Comparison of ENCODE assay signal across 17 cellular contexts in the genomic region with DNA sequence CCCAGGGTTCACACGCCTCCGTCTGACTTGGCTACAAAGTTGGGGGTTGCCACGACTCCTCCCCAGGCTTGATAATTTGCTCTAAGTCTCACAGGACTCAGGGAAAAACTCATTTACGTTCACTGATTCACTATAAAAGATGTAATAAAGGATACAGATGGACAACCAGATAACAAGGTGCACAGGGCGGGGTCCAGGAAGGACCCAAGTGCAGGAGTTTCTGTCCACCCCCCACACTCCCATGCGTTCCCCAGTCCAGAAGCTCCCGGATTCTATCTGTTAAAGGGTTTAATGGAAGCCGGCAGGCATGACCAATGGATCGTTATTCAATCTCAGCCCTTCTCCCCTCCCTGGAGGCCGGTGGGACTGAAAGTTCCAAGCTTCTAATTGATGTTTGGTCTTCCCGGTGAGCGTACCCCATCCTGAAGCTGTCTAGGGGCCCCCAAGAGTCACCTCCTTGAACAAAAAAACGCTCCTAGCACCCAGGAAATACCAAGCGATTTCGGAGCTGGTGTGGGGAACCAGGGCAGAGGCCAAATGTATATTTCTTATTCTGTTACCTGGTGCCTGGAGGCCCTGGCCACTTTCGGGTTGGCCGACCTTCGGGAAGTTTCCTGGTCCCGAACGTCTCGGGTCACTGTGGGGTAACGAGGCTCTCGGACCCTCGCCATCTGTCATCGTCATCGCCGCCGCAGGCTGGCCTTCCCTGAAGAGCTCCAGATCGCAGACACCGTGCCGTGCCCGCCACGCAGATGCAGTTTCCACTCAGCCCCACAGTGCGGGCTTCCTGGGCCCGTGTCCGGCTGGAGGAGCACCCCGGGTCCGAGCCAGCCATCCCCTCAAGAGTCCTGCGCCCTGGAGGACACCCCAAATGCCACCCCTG. TPM values are rescaled to one million over a fixed set of nuclear protein-coding genes. Genes with fewer than 3 reads are reported as not detected.
DNase-seq lines count a peak whose midpoint lies in the region; ATAC-seq, FAIRE-seq and TF ChIP-seq lines count a peak whose summit lies in the region.
"Had no signal": no experiment of that assay in that cellular context is flagged by ENCODE, and none has a peak within 500 bp of the region (broad histone marks: within the 10 kb centered on the region; RNA-seq: fewer than 3 reads in every experiment).

No MANE protein-coding gene starts in this region.

- no peak overlapping the region for H3K4me3 ChIP-seq in kidney (ENCODE audit: low read length in 2 of 2)
- H3K4me3 ChIP-seq: tibial artery had no signal

- intact Hi-C loops in kidney (cut with DNase I): no loop called here

- H3K36me3 Mint-ChIP-seq in activated CD8-positive, alpha-beta memory T cell treated with anti-CD3 and anti-CD28 coated beads, Interleukin-2, amount 10 ng/mL, durations not matched to agents 7 days and 5 days: no peaks in the 10 kb centered on the region
- H3K36me3 Mint-ChIP-seq: activated naive CD4-positive, alpha-beta T cell treated with anti-CD3 and anti-CD28 coated beads, Interleukin-2, amount 50 U/mL, for 72 hours; CD4-positive, alpha-beta memory T cell had no signal

- H3K27ac Mint-ChIP-seq in activated CD8-positive, alpha-beta memory T cell treated with anti-CD3 and anti-CD28 coated beads, Interleukin-2, amount 10 ng/mL, durations not matched to agents 7 days and 5 days: no peak overlapping the region
- H3K27ac Mint-ChIP-seq: activated CD4-positive, alpha-beta memory T cell treated with anti-CD3 and anti-CD28 coated beads, Interleukin-2, amount 10 ng/mL, durations not matched to agents 7 days and 5 days; activated naive CD4-positive, alpha-beta T cell treated with anti-CD3 and anti-CD28 coated beads, Interleukin-2, amount 50 U/mL, for 72 hours; effector memory CD8-positive, alpha-beta T cell had no signal

- no peak for FAIRE-seq in kidney (lab: Jason Lieb, UNC)
- FAIRE-seq: A204.1 had no signal

- no peak for TF ChIP-seq CTCF in kidney (IDR thresholded peaks at IDR 0.05; ENCODE audit: borderline replicate concordance, extremely low read depth, insufficient read depth)

- peaks cover 15% of the 10 kb centered on the region for H3K27me3 Mint-ChIP-seq in activated CD8-positive, alpha-beta memory T cell treated with anti-CD3 and anti-CD28 coated beads, Interleukin-2, amount 10 ng/mL, durations not matched to agents 7 days and 5 days
- H3K27me3 Mint-ChIP-seq: CD4-positive, alpha-beta memory T cell; effector memory CD8-positive, alpha-beta T cell had no signal

- CTCF ChIA-PET in activated CD8-positive, alpha-beta memory T cell treated with anti-CD3 and anti-CD28 coated beads, Interleukin-2, amount 10 ng/mL, durations not matched to agents 7 days and 5 days (lab: Charles Lee): interaction anchor here (0.9 kb wide), 1 partner anchor 11 kb away, joined by 3 read pairs; no protein-coding TSS in a partner anchor

- H3K4me1 ChIP-seq in kidney (ENCODE audit: control insufficient read depth in 1 of 2, insufficient read depth in 1 of 2, low read depth in 1 of 2, low read length in 2 of 2): no peaks in the 10 kb centered on the region
- H3K4me1 ChIP-seq: tibial artery had no signal

- no peak for ATAC-seq in activated CD8-positive, alpha-beta memory T cell treated with anti-CD3 and anti-CD28 coated beads, Interleukin-2, amount 10 ng/mL, durations not matched to agents 7 days and 5 days
- ATAC-seq in stimulated activated naive CD8-positive, alpha-beta T cell treated with anti-CD3 and anti-CD28 coated beads, Interleukin-15, Interleukin-2, amounts not matched to agents 100 U/mL and 50 U/mL, for 24 hours: peak; percentile 10
- ATAC-seq in HG02852 (IDR thresholded peaks at IDR 0.05; ENCODE audit: unreplicated experiment): no peak
- ATAC-seq: activated naive CD4-positive, alpha-beta T cell treated with anti-CD3 and anti-CD28 coated beads, Interleukin-2, amount 50 U/mL, for 72 hours; effector memory CD8-positive, alpha-beta T cell had no signal

- peaks cover 19% of the 10 kb centered on the region for H3K4me1 Mint-ChIP-seq in activated CD8-positive, alpha-beta memory T cell treated with anti-CD3 and anti-CD28 coated beads, Interleukin-2, amount 10 ng/mL, durations not matched to agents 7 days and 5 days

- H3K4me3 Mint-ChIP-seq in activated CD8-positive, alpha-beta memory T cell treated with anti-CD3 and anti-CD28 coated beads, Interleukin-2, amount 10 ng/mL, durations not matched to agents 7 days and 5 days: no peak overlapping the region
- H3K4me3 Mint-ChIP-seq: activated CD4-positive, alpha-beta memory T cell treated with anti-CD3 and anti-CD28 coated beads, Interleukin-2, amount 10 ng/mL, durations not matched to agents 7 days and 5 days; CD4-positive, alpha-beta memory T cell; effector memory CD8-positive, alpha-beta T cell had no signal

- H3K9me3 ChIP-seq in kidney (ENCODE audit: control insufficient read depth in 1 of 2, low read length in 2 of 2): no peaks in the 10 kb centered on the region
- H3K9me3 ChIP-seq: SK-N-SH, tibial artery had no signal

- peak; percentile 40 for DNase-seq in activated CD8-positive, alpha-beta memory T cell treated with anti-CD3 and anti-CD28 coated beads, Interleukin-2, amount 10 ng/mL, durations not matched to agents 7 days and 5 days
- no peak for DNase-seq in activated CD8-positive, alpha-beta memory T cell treated with anti-CD3 and anti-CD28 coated beads for 24 hours
- peak; percentile 41 for DNase-seq in activated CD8-positive, alpha-beta memory T cell treated with anti-CD3 and anti-CD28 coated beads, Interleukin-2, amount 50 U/mL, for 48 hours
- DNase-seq in kidney (peak; percentile 77), NCI-H2107 treated with DMSO at 0.1 percent for 48 hours (lab: John Stamatoyannopoulos, UW; ENCODE audit: unreplicated experiment) (no peak), iPS-NIHi11 (ENCODE audit: low spot score) (no peak)
- DNase-seq in stimulated activated naive CD8-positive, alpha-beta T cell treated with anti-CD3 and anti-CD28 coated beads, Interleukin-15, Interleukin-2, amounts not matched to agents 100 U/mL and 50 U/mL, for 24 hours: no peak
- DNase-seq: activated CD4-positive, alpha-beta memory T cell treated with anti-CD3 and anti-CD28 coated beads, Interleukin-2, amount 10 ng/mL, durations not matched to agents 7 days and 5 days; effector memory CD8-positive, alpha-beta T cell; hippocampal formation; NCI-H510A; SK-N-SH had no signal

- H3K27ac ChIP-seq in kidney (ENCODE audit: low read depth in 2 of 2, low read length in 2 of 2): no peak overlapping the region
- H3K27ac ChIP-seq: tibial artery had no signal

- no peak overlapping the region for H3K9ac ChIP-seq in kidney (ENCODE audit: low read length in 2 of 2)
- H3K9ac ChIP-seq: SK-N-SH had no signal

- no peaks in the 10 kb centered on the region for H3K9me3 Mint-ChIP-seq in activated CD8-positive, alpha-beta memory T cell treated with anti-CD3 and anti-CD28 coated beads, Interleukin-2, amount 10 ng/mL, durations not matched to agents 7 days and 5 days (ENCODE audit: low read depth)
- H3K9me3 Mint-ChIP-seq: activated CD4-positive, alpha-beta memory T cell treated with anti-CD3 and anti-CD28 coated beads, Interleukin-2, amount 10 ng/mL, durations not matched to agents 7 days and 5 days; activated naive CD4-positive, alpha-beta T cell treated with anti-CD3 and anti-CD28 coated beads, Interleukin-2, amount 50 U/mL, for 72 hours; CD4-positive, alpha-beta memory T cell; effector memory CD8-positive, alpha-beta T cell had no signal

- no peaks in the 10 kb centered on the region for H3K36me3 ChIP-seq in kidney (ENCODE audit: control insufficient read depth in 1 of 2, insufficient read depth in 2 of 2, low read length in 2 of 2)
- H3K36me3 ChIP-seq: tibial artery had no signal

RNA-seq across cellular contexts. Expression of a gene that starts 13.5 kb away (rescaled TPM):
- 10 to 100 TPM; 42.9 to 49.9 TPM for total RNA-seq in activated CD8-positive, alpha-beta memory T cell treated with anti-CD3 and anti-CD28 coated beads, Interleukin-2, amount 10 ng/mL, durations not matched to agents 7 days and 5 days
- total RNA-seq in kidney: 61.5 TPM
- 107 TPM for polyA plus RNA-seq in kidney (ENCODE audit: insufficient read depth, low read depth, low replicate concordance)

Comparison
In these comparisons a context has a peak if more than half of its experiments do, and no peak if none do; other contexts are left out.
1. DNase-seq: peak in activated CD8-positive, alpha-beta memory T cell treated with anti-CD3 and anti-CD28 coated beads, Interleukin-2, amount 10 ng/mL, durations not matched to agents 7 days and 5 days (single experiment), activated CD8-positive, alpha-beta memory T cell treated with anti-CD3 and anti-CD28 coated beads, Interleukin-2, amount 50 U/mL, for 48 hours (single experiment) and kidney (single experiment); none in activated CD8-positive, alpha-beta memory T cell treated with anti-CD3 and anti-CD28 coated beads for 24 hours (single experiment), stimulated activated naive CD8-positive, alpha-beta T cell treated with anti-CD3 and anti-CD28 coated beads, Interleukin-15, Interleukin-2, amounts not matched to agents 100 U/mL and 50 U/mL, for 24 hours (single experiment), NCI-H2107 treated with DMSO at 0.1 percent for 48 hours (single experiment) and iPS-NIHi11 (single experiment).